In genomic region chr13:100344544-100344943, GRCh38 we compare ENCODE assay signal across 25 cellular contexts.
"Had no signal": no experiment of that assay in that cellular context is flagged by ENCODE, and none has a peak within 500 bp of the region (broad histone marks: within the 10 kb centered on the region; RNA-seq: fewer than 3 reads in every experiment).

No MANE protein-coding gene starts in this region.

- H3K27me3 ChIP-seq: neutrophil, right lobe of liver, sigmoid colon, stomach, thyroid gland, tibial nerve, upper lobe of right lung, uterus had no signal

- H3K9me3 ChIP-seq: neutrophil, psoas muscle, right lobe of liver, stomach, thoracic aorta, thyroid gland, upper lobe of right lung, uterus had no signal

- H3K9ac ChIP-seq: parathyroid adenoma had no signal

- H3K27ac ChIP-seq: neutrophil, parathyroid adenoma, psoas muscle, right lobe of liver, sigmoid colon, stomach, thoracic aorta, thyroid gland, tibial nerve, upper lobe of right lung, uterus had no signal

- H3K4me1 ChIP-seq: parathyroid adenoma, psoas muscle, right lobe of liver, sigmoid colon, stomach, thyroid gland, tibial nerve, upper lobe of right lung, uterus had no signal

- DNase-seq: naive thymus-derived CD8-positive, alpha-beta T cell; nephron progenitor cell; nucleus accumbens; posterior cingulate gyrus; psoas muscle; right cardiac atrium; right lobe of liver; sigmoid colon; small intestine; stimulated activated CD4-positive, alpha-beta T cell treated with anti-CD3 and anti-CD28 coated beads, Interleukin-15, amount 100 ng/mL, for 24 hours; stimulated activated CD4-positive, alpha-beta T cell treated with anti-CD3 and anti-CD28 coated beads, Interleukin-2, amount 100 ng/mL, for 24 hours; stimulated activated CD4-positive, alpha-beta T cell treated with anti-CD3 and anti-CD28 coated beads, Interleukin-2, amount 100 ng/mL, for 48 hours; stimulated activated CD4-positive, alpha-beta T cell treated with anti-CD3 and anti-CD28 coated beads, Interleukin-4, amount 100 ng/mL, for 24 hours; stimulated activated naive B cell treated with anti-CD40 and anti-IgM and Interleukin-4, amounts not matched to agents 10 μg/mL and 1 μg/mL and 100 μg/mL, for 72 hours; stimulated activated naive CD4-positive, alpha-beta T cell treated with Interleukin-2 at 50 U/mL for 16 hours; stomach; thyroid gland; upper lobe of right lung; uterus had no signal

- H3K4me3 ChIP-seq: psoas muscle, right lobe of liver, sigmoid colon, stomach, thoracic aorta, thyroid gland, tibial nerve, upper lobe of right lung, uterus had no signal

- ATAC-seq: naive thymus-derived CD8-positive, alpha-beta T cell; natural killer cell treated with Interleukin-12 subunit alpha and Interleukin-12 subunit beta and Interleukin-15 and Interleukin-18, amount 100 ng/mL, for 72 hours; psoas muscle; right cardiac atrium; right lobe of liver; stimulated activated effector memory CD8-positive, alpha-beta T cell treated with anti-CD3 and anti-CD28 coated beads, Interleukin-12 subunit alpha, Interleukin-12 subunit beta, amount 100 ng/mL, for 72 hours; stimulated activated naive B cell treated with anti-CD40 and anti-IgM and Interleukin-4, amounts not matched to agents 10 μg/mL and 1 μg/mL and 100 μg/mL, for 72 hours; upper lobe of right lung had no signal

- H3K36me3 ChIP-seq: neutrophil, right lobe of liver, thyroid gland, uterus had no signal
